Comparison of ENCODE assay signal across 14 cellular contexts in genomic region chr2:168087406-168087805, GRCh38.
"Had no signal": no experiment of that assay in that cellular context is flagged by ENCODE, and none has a peak within 500 bp of the region (broad histone marks: within the 10 kb centered on the region; RNA-seq: fewer than 3 reads in every experiment).

No MANE protein-coding gene starts in this region.

- H3K27ac ChIP-seq: colonic mucosa, neutrophil, pancreas, spleen, uterus had no signal

- H3K4me3 ChIP-seq: colonic mucosa, pancreas, spleen, tibial nerve, uterus had no signal

- DNase-seq: activated CD4-positive, alpha-beta T cell treated with anti-CD3 and anti-CD28 coated beads for 36 hours; activated CD4-positive, alpha-beta T cell treated with anti-CD3 and anti-CD28 coated beads, Interleukin-2, amount 50 U/mL, for 48 hours; amniotic stem cell; central memory CD4-positive, alpha-beta T cell; colonic mucosa; foreskin melanocyte; kidney glomerular epithelial cell; naive thymus-derived CD8-positive, alpha-beta T cell; pancreas; spleen; stimulated activated CD4-positive, alpha-beta T cell treated with anti-CD3 and anti-CD28 coated beads, Interleukin-4, amount 100 ng/mL, for 4 hours; uterus had no signal

- H3K4me1 ChIP-seq: colonic mucosa, pancreas, uterus had no signal

- H3K27me3 ChIP-seq: colonic mucosa, neutrophil, pancreas, spleen, tibial nerve, uterus had no signal

- H3K9me3 ChIP-seq: colonic mucosa, neutrophil, pancreas, spleen, tibial nerve, uterus had no signal

- H3K36me3 ChIP-seq: colonic mucosa, neutrophil, pancreas, spleen, tibial nerve, uterus had no signal
